Comparison of ENCODE assay signal across 13 cellular contexts in the genomic region with DNA sequence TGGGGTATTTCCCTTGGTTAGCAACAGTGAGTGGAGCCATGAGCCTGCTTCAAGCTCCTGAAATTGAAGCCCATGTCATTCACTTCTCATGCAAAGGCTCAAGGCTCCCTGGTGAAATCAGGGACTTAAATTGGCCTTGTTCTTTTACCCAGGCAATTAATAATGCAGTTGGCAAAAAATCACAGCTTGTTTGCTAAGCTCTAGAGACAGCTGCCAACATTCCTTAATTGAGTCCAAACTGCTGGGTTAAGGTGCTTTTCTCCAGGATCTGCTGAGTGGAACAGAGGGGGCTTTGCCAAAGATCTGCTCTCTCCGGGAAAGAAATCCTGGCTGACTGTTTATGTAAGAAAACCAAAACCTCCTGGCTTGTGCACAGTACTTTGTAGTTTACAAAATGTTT.
DNase-seq lines count a peak whose midpoint lies in the region; ATAC-seq and TF ChIP-seq lines count a peak whose summit lies in the region.
"Had no signal": no experiment of that assay in that cellular context is flagged by ENCODE, and none has a peak within 500 bp of the region (broad histone marks: within the 10 kb centered on the region; RNA-seq: fewer than 3 reads in every experiment).

No MANE protein-coding gene starts in this region.

- no peak for TF ChIP-seq CTCF in natural killer cell (IDR thresholded peaks at IDR 0.05)

- H3K27ac Mint-ChIP-seq in activated naive CD4-positive, alpha-beta T cell treated with anti-CD3 and anti-CD28 coated beads, Interleukin-2, amount 50 U/mL, for 72 hours, result no peak overlapping the region
- H3K27ac Mint-ChIP-seq in natural killer cell, result no peak overlapping the region
- H3K27ac Mint-ChIP-seq: stimulated activated effector memory CD8-positive, alpha-beta T cell treated with anti-CD3 and anti-CD28 coated beads, Interleukin-12 subunit alpha, Interleukin-12 subunit beta, amount 100 ng/mL, for 72 hours had no signal

- no peaks in the 10 kb centered on the region for H3K4me1 Mint-ChIP-seq in natural killer cell
- H3K4me1 Mint-ChIP-seq: stimulated activated effector memory CD8-positive, alpha-beta T cell treated with anti-CD3 and anti-CD28 coated beads, Interleukin-12 subunit alpha, Interleukin-12 subunit beta, amount 100 ng/mL, for 72 hours had no signal

- DNase-seq in DMS79 treated with DMSO at 0.1 percent for 48 hours (lab: John Stamatoyannopoulos, UW) (peak; percentile 55), NCI-H2171 treated with DMSO at 0.1 percent for 48 hours (lab: John Stamatoyannopoulos, UW) (peak; percentile 63), middle frontal gyrus (ENCODE audit: extremely low spot score, low spot score) (peak; percentile 31), posterior cingulate gyrus (no peak), natural killer cell (no peak)
- DNase-seq in activated naive CD4-positive, alpha-beta T cell treated with anti-CD3 and anti-CD28 coated beads, Interleukin-2, amount 50 U/mL, for 72 hours (ENCODE audit: low spot score in 2 of 2), result no peak
- DNase-seq: activated CD8-positive, alpha-beta memory T cell treated with anti-CD3 and anti-CD28 coated beads, Interleukin-2, amount 50 U/mL, for 4 hours; HCEC 1CT; kidney glomerular epithelial cell had no signal

- ATAC-seq in GM18858 (IDR thresholded peaks at IDR 0.05; ENCODE audit: unreplicated experiment) (no peak), natural killer cell (no peak)
- no peak for ATAC-seq in activated naive CD4-positive, alpha-beta T cell treated with anti-CD3 and anti-CD28 coated beads, Interleukin-2, amount 50 U/mL, for 72 hours
- ATAC-seq: stimulated activated effector memory CD8-positive, alpha-beta T cell treated with anti-CD3 and anti-CD28 coated beads, Interleukin-12 subunit alpha, Interleukin-12 subunit beta, amount 100 ng/mL, for 72 hours had no signal

- intact Hi-C loops in posterior cingulate gyrus (cut with DNase I), result no loop called here
- intact Hi-C loops in natural killer cell (cut with micrococcal nuclease), result no loop called here

- no peaks in the 10 kb centered on the region for H3K9me3 Mint-ChIP-seq in activated naive CD4-positive, alpha-beta T cell treated with anti-CD3 and anti-CD28 coated beads, Interleukin-2, amount 50 U/mL, for 72 hours
- H3K9me3 Mint-ChIP-seq in natural killer cell, result no peaks in the 10 kb centered on the region
- H3K9me3 Mint-ChIP-seq: stimulated activated effector memory CD8-positive, alpha-beta T cell treated with anti-CD3 and anti-CD28 coated beads, Interleukin-12 subunit alpha, Interleukin-12 subunit beta, amount 100 ng/mL, for 72 hours had no signal

- H3K27ac ChIP-seq in cingulate gyrus (ENCODE audit: low read depth, low read length), result peak overlapping the region; percentile 80
- H3K27ac ChIP-seq: tibial nerve had no signal

- H3K36me3 Mint-ChIP-seq in activated naive CD4-positive, alpha-beta T cell treated with anti-CD3 and anti-CD28 coated beads, Interleukin-2, amount 50 U/mL, for 72 hours, result no peaks in the 10 kb centered on the region
- H3K36me3 Mint-ChIP-seq in natural killer cell, result no peaks in the 10 kb centered on the region
- H3K36me3 Mint-ChIP-seq: stimulated activated effector memory CD8-positive, alpha-beta T cell treated with anti-CD3 and anti-CD28 coated beads, Interleukin-12 subunit alpha, Interleukin-12 subunit beta, amount 100 ng/mL, for 72 hours had no signal

- no peaks in the 10 kb centered on the region for H3K27me3 Mint-ChIP-seq in natural killer cell (ENCODE audit: low read depth in 2 of 2)

- no peak overlapping the region for H3K4me3 Mint-ChIP-seq in natural killer cell
- H3K4me3 Mint-ChIP-seq: stimulated activated effector memory CD8-positive, alpha-beta T cell treated with anti-CD3 and anti-CD28 coated beads, Interleukin-12 subunit alpha, Interleukin-12 subunit beta, amount 100 ng/mL, for 72 hours had no signal

Comparison
In these comparisons a context has a peak if more than half of its experiments do, and no peak if none do; other contexts are left out.
1. DNase-seq: peak in DMS79 treated with DMSO at 0.1 percent for 48 hours (single experiment), NCI-H2171 treated with DMSO at 0.1 percent for 48 hours (single experiment) and middle frontal gyrus (single experiment); none in posterior cingulate gyrus (0 of 10), activated naive CD4-positive, alpha-beta T cell treated with anti-CD3 and anti-CD28 coated beads, Interleukin-2, amount 50 U/mL, for 72 hours (0 of 2) and natural killer cell (single experiment).